In genomic region chr11:72301486-72301885, GRCh38 we compare ENCODE assay signal across 30 cellular contexts. TPM values are rescaled to one million over a fixed set of nuclear protein-coding genes. Genes with fewer than 3 reads are reported as not detected.
DNase-seq lines count a peak whose midpoint lies in the region; ATAC-seq and TF ChIP-seq lines count a peak whose summit lies in the region.
"Had no signal": no experiment of that assay in that cellular context is flagged by ENCODE, and none has a peak within 500 bp of the region (broad histone marks: within the 10 kb centered on the region; RNA-seq: fewer than 3 reads in every experiment).

No MANE protein-coding gene starts in this region.

- TF ChIP-seq CTCF in H9 (conservative IDR thresholded peaks at IDR 0.05) (no peak), endodermal cell (conservative IDR thresholded peaks at IDR 0.05) (no peak)

- no peak overlapping the region for H3K4me2 ChIP-seq in H9 (ENCODE audit: insufficient read depth, insufficient read length, low read length)
- H3K4me2 ChIP-seq: BLaER1 had no signal

- H4K91ac ChIP-seq in H9 (ENCODE audit: insufficient read length, low read depth, low read length), result no peak overlapping the region

- no peak overlapping the region for H2AFZ ChIP-seq in H9 (ENCODE audit: low read length)

- H3K9me3 Mint-ChIP-seq in activated CD8-positive, alpha-beta memory T cell treated with anti-CD3 and anti-CD28 coated beads, Interleukin-2, amount 10 ng/mL, durations not matched to agents 7 days and 5 days (ENCODE audit: low read depth), result no peaks in the 10 kb centered on the region
- no peaks in the 10 kb centered on the region for H3K9me3 Mint-ChIP-seq in H9
- H3K9me3 Mint-ChIP-seq in endodermal cell, result no peaks in the 10 kb centered on the region
- H3K9me3 Mint-ChIP-seq: CD4-positive, alpha-beta memory T cell; CD4-positive, CD25-positive, alpha-beta regulatory T cell; CD8-positive, alpha-beta memory T cell had no signal

- H4K8ac ChIP-seq in H9 (replicated peaks; ENCODE audit: insufficient read length, low read depth, low read length), result no peak overlapping the region

- no peak for ATAC-seq in activated CD8-positive, alpha-beta memory T cell treated with anti-CD3 and anti-CD28 coated beads, Interleukin-2, amount 10 ng/mL, durations not matched to agents 7 days and 5 days
- no peak for ATAC-seq in GM19463 (IDR thresholded peaks at IDR 0.05; ENCODE audit: unreplicated experiment)
- ATAC-seq: GM12878 had no signal

- H3K4me3 Mint-ChIP-seq in activated CD8-positive, alpha-beta memory T cell treated with anti-CD3 and anti-CD28 coated beads, Interleukin-2, amount 10 ng/mL, durations not matched to agents 7 days and 5 days, result no peak overlapping the region
- H3K4me3 Mint-ChIP-seq in H9 (no peak overlapping the region), endodermal cell (no peak overlapping the region)
- H3K4me3 Mint-ChIP-seq: CD14-positive monocyte; CD4-positive, alpha-beta memory T cell; CD4-positive, CD25-positive, alpha-beta regulatory T cell; CD8-positive, alpha-beta memory T cell had no signal

- H3K36me3 ChIP-seq in endodermal cell (ENCODE audit: control insufficient read depth, insufficient read depth, low read length), result peaks cover 3% of the 10 kb centered on the region

- no peak overlapping the region for H3K4ac ChIP-seq in H9 (ENCODE audit: low read depth, low read length)

- no peak overlapping the region for H3K27ac Mint-ChIP-seq in activated CD8-positive, alpha-beta memory T cell treated with anti-CD3 and anti-CD28 coated beads, Interleukin-2, amount 10 ng/mL, durations not matched to agents 7 days and 5 days
- H3K27ac Mint-ChIP-seq in H9 (peak overlapping the region in 2 of 3 experiments; percentile 34 to 61; a peak in 2 of 7 replicates), endodermal cell (no peak overlapping the region)
- H3K27ac Mint-ChIP-seq: CD14-positive monocyte; CD4-positive, CD25-positive, alpha-beta regulatory T cell had no signal

- H3K9me3 ChIP-seq in H9 (ENCODE audit: control insufficient read depth, low read depth, low read length) (no peaks in the 10 kb centered on the region), endodermal cell (ENCODE audit: control insufficient read depth, low read length) (no peaks in the 10 kb centered on the region)
- H3K9me3 ChIP-seq: BE2C, BLaER1 had no signal

- no peak overlapping the region for H2BK20ac ChIP-seq in H9 (ENCODE audit: low read depth, low read length, poor library complexity, severe bottlenecking)

- H3K18ac ChIP-seq in H9 (ENCODE audit: insufficient read length, low read depth, low read length), result no peak overlapping the region

- H3T11ph ChIP-seq in H9 (ENCODE audit: low read length), result no peak overlapping the region

- H3K56ac ChIP-seq in H9 (ENCODE audit: insufficient read length, low read depth, low read length), result no peak overlapping the region

- no peaks in the 10 kb centered on the region for H3K79me1 ChIP-seq in H9 (ENCODE audit: insufficient read depth, low read depth, low read length, poor library complexity, severe bottlenecking)

- H3K27ac ChIP-seq in H9 (ENCODE audit: insufficient read length, low read depth, low read length), result no peak overlapping the region
- no peak overlapping the region for H3K27ac ChIP-seq in endodermal cell (ENCODE audit: low read depth, low read length)
- H3K27ac ChIP-seq: BLaER1 had no signal

- H2BK12ac ChIP-seq in H9 (ENCODE audit: insufficient read length, low read depth, low read length), result no peak overlapping the region

- no peak overlapping the region for H3K4me3 ChIP-seq in endodermal cell (ENCODE audit: low read length)
- H3K4me3 ChIP-seq: BLaER1, GM12878 had no signal

- H3K27me3 ChIP-seq in H9 (ENCODE audit: insufficient read depth, low read length) (no peaks in the 10 kb centered on the region), endodermal cell (ENCODE audit: control insufficient read depth, insufficient read depth, low read length, poor library complexity, severe bottlenecking) (no peaks in the 10 kb centered on the region)
- H3K27me3 ChIP-seq: BE2C, BLaER1 had no signal

- H3K9ac ChIP-seq in H9 (ENCODE audit: extremely low read depth, insufficient read length, low read length) (no peak overlapping the region), endodermal cell (ENCODE audit: extremely low read depth, low read length, poor library complexity, severe bottlenecking) (no peak overlapping the region)
- H3K9ac ChIP-seq: BLaER1 had no signal

- no peak overlapping the region for H2AK5ac ChIP-seq in H9 (ENCODE audit: insufficient read length, low read length)

- WGBS in H9 (ENCODE audit: extremely low coverage, insufficient read length, low lambda C conversion rate), result no CpG with 5 or more reads among the region's 5 CpGs
- WGBS in endodermal cell (ENCODE audit: insufficient coverage in 1 of 2, insufficient read length in 1 of 2), 2 experiments, result 93 to 95% methylated on average over 2 to 5 of the region's 5 CpGs

- no peak overlapping the region for H4K5ac ChIP-seq in H9 (ENCODE audit: insufficient read length, low read depth, low read length)

- no peaks in the 10 kb centered on the region for H3K79me2 ChIP-seq in H9 (ENCODE audit: insufficient read depth, low read length)

- no peaks in the 10 kb centered on the region for H3K23me2 ChIP-seq in H9 (ENCODE audit: insufficient read length, low read depth, low read length, poor library complexity, severe bottlenecking)

- no peak overlapping the region for H3K14ac ChIP-seq in H9 (ENCODE audit: insufficient read depth, low read length)

- peaks cover 2% of the 10 kb centered on the region for H3K36me3 Mint-ChIP-seq in activated CD8-positive, alpha-beta memory T cell treated with anti-CD3 and anti-CD28 coated beads, Interleukin-2, amount 10 ng/mL, durations not matched to agents 7 days and 5 days
- H3K36me3 Mint-ChIP-seq in H9 (ENCODE audit: insufficient read depth in 1 of 3, low read depth in 3 of 3) (peaks cover 0 to 16% (median 5%) of the 10 kb centered on the region in 3 experiments; a peak in 3 of 7 replicates), endodermal cell (ENCODE audit: low read depth) (no peaks in the 10 kb centered on the region)

- H2BK15ac ChIP-seq in H9 (ENCODE audit: low read depth, low read length), result no peak overlapping the region

- H2BK120ac ChIP-seq in H9 (ENCODE audit: low read depth, low read length, poor library complexity, severe bottlenecking), result no peak overlapping the region

- no peaks in the 10 kb centered on the region for H3K4me1 Mint-ChIP-seq in activated CD8-positive, alpha-beta memory T cell treated with anti-CD3 and anti-CD28 coated beads, Interleukin-2, amount 10 ng/mL, durations not matched to agents 7 days and 5 days
- peaks cover 0 to 6% of the 10 kb centered on the region in 2 experiments; a peak in 1 of 4 replicates for H3K4me1 Mint-ChIP-seq in H9
- H3K4me1 Mint-ChIP-seq in endodermal cell, result no peaks in the 10 kb centered on the region
- H3K4me1 Mint-ChIP-seq: CD14-positive monocyte; CD4-positive, alpha-beta memory T cell; CD8-positive, alpha-beta memory T cell had no signal

- H2BK5ac ChIP-seq in H9 (ENCODE audit: insufficient read length, low read length), result no peak overlapping the region

- no peaks in the 10 kb centered on the region for H4K20me1 ChIP-seq in H9 (ENCODE audit: control insufficient read depth, insufficient read depth, insufficient read length)
- H4K20me1 ChIP-seq: BLaER1 had no signal

- no peak overlapping the region for H3K23ac ChIP-seq in H9 (ENCODE audit: insufficient read length, low read depth, low read length)

- no peaks in the 10 kb centered on the region for H3K27me3 Mint-ChIP-seq in activated CD8-positive, alpha-beta memory T cell treated with anti-CD3 and anti-CD28 coated beads, Interleukin-2, amount 10 ng/mL, durations not matched to agents 7 days and 5 days
- no peaks in the 10 kb centered on the region for H3K27me3 Mint-ChIP-seq in H9 (ENCODE audit: low read depth)
- H3K27me3 Mint-ChIP-seq in endodermal cell (ENCODE audit: insufficient read depth), result no peaks in the 10 kb centered on the region
- H3K27me3 Mint-ChIP-seq: CD4-positive, alpha-beta memory T cell; CD4-positive, CD25-positive, alpha-beta regulatory T cell; CD8-positive, alpha-beta memory T cell had no signal

- DNase-seq in activated CD8-positive, alpha-beta memory T cell treated with anti-CD3 and anti-CD28 coated beads, Interleukin-2, amount 10 ng/mL, durations not matched to agents 7 days and 5 days, result peak; percentile 27
- DNase-seq in activated CD8-positive, alpha-beta memory T cell treated with anti-CD3 and anti-CD28 coated beads, Interleukin-2, amount 50 U/mL, for 4 hours, result no peak
- DNase-seq in H9 (no peak), endodermal cell (peak; percentile 10), mesenteric fat pad (ENCODE audit: low spot score) (peak; percentile 73), HUDEP-2 (lab: John Stamatoyannopoulos, UW; ENCODE audit: unreplicated experiment in 76 of 76) (no peak), superior temporal gyrus (ENCODE audit: extremely low spot score) (no peak)
- DNase-seq: 8988T; ACHN; BE2C; C1 segment of cervical spinal cord; CD4-positive, alpha-beta memory T cell; CD4-positive, CD25-positive, alpha-beta regulatory T cell; CD8-positive, alpha-beta memory T cell; COR-L47; DMS 273 treated with DMSO at 0.1 percent for 48 hours; DMS153; DMS53; DMS79; DND-41; EL; GDM1 had no signal

- no peaks in the 10 kb centered on the region for H3K4me1 ChIP-seq in H9 (ENCODE audit: insufficient read depth, low read length)
- H3K4me1 ChIP-seq in endodermal cell (ENCODE audit: control insufficient read depth, insufficient read depth, low read length), result no peaks in the 10 kb centered on the region

- CTCF ChIA-PET in activated CD8-positive, alpha-beta memory T cell treated with anti-CD3 and anti-CD28 coated beads, Interleukin-2, amount 10 ng/mL, durations not matched to agents 7 days and 5 days (lab: Charles Lee), result no interaction called here

RNA-seq across cellular contexts. Expression of gene PHOX2A, which starts 57.5 kb away (rescaled TPM):
- total RNA-seq in activated CD8-positive, alpha-beta memory T cell treated with anti-CD3 and anti-CD28 coated beads, Interleukin-2, amount 10 ng/mL, durations not matched to agents 7 days and 5 days, result not detected
- total RNA-seq in H9 (2021) (1.1 and 1.4 TPM in 2 replicates), endodermal cell (under 1 TPM in 1 of 2 donors, not detected in 1; 0.92 TPM), mesenteric fat pad (not detected)
- 1.7 TPM for polyA plus RNA-seq in endodermal cell (2013, experiment 1 of 2)
- 1.9 TPM for polyA plus RNA-seq in endodermal cell (2013, experiment 2 of 2)
- total RNA-seq: A673; CD4-positive, alpha-beta memory T cell; CD4-positive, CD25-positive, alpha-beta regulatory T cell; CD8-positive, alpha-beta memory T cell; Daoy; G401; GM12878 had no signal
- polyA plus RNA-seq: AG04450; CD14-positive monocyte; CD4-positive, alpha-beta memory T cell; CD4-positive, CD25-positive, alpha-beta regulatory T cell; CD8-positive, alpha-beta memory T cell; GM12878 had no signal

Comparison
In these comparisons a context has a peak if more than half of its experiments do, and no peak if none do; other contexts are left out.
1. DNase-seq: peak in activated CD8-positive, alpha-beta memory T cell treated with anti-CD3 and anti-CD28 coated beads, Interleukin-2, amount 10 ng/mL, durations not matched to agents 7 days and 5 days (single experiment), endodermal cell (single experiment) and mesenteric fat pad (single experiment); none in activated CD8-positive, alpha-beta memory T cell treated with anti-CD3 and anti-CD28 coated beads, Interleukin-2, amount 50 U/mL, for 4 hours (single experiment), H9 (single experiment), HUDEP-2 (0 of 76) and superior temporal gyrus (single experiment).
2. H3K27ac Mint-ChIP-seq: peak in H9 (2 of 3); none in activated CD8-positive, alpha-beta memory T cell treated with anti-CD3 and anti-CD28 coated beads, Interleukin-2, amount 10 ng/mL, durations not matched to agents 7 days and 5 days (single experiment) and endodermal cell (single experiment).